In genomic region chr1:68128157-68128556, GRCh38 we compare ENCODE assay signal across 11 cellular contexts.
DNase-seq lines count a peak whose midpoint lies in the region; ATAC-seq, FAIRE-seq and TF ChIP-seq lines count a peak whose summit lies in the region.
"Had no signal": no experiment of that assay in that cellular context is flagged by ENCODE, and none has a peak within 500 bp of the region (broad histone marks: within the 10 kb centered on the region; RNA-seq: fewer than 3 reads in every experiment).

No MANE protein-coding gene starts in this region.

- peak; percentile 70 for ATAC-seq in GM21786 (IDR thresholded peaks at IDR 0.05; ENCODE audit: unreplicated experiment)

- DNase-seq in COLO829 (ENCODE audit: low spot score) (peak; percentile 42), LoVo (ENCODE audit: low spot score) (peak; percentile 17), glomerular visceral epithelial cell (ENCODE audit: extremely low spot score) (peak; percentile 16), D721Med (ENCODE audit: insufficient read length, low spot score) (no peak), NCI-H82 (lab: John Stamatoyannopoulos, UW) (no peak), DMS114 treated with DMSO at 0.1 percent for 48 hours (lab: John Stamatoyannopoulos, UW; ENCODE audit: unreplicated experiment) (no peak), SKM-1 treated with dmso at 0.1 percent for 144 hours (lab: John Stamatoyannopoulos, UW; ENCODE audit: unreplicated experiment) (no peak)
- DNase-seq: activated CD4-positive, alpha-beta memory T cell treated with anti-CD3 and anti-CD28 coated beads for 36 hours; cerebellar nuclear complex; stimulated activated CD4-positive, alpha-beta T cell treated with anti-CD3 and anti-CD28 coated beads, Interleukin-12 subunit alpha, Interleukin-12 subunit beta, amount 100 ng/mL, for 4 hours had no signal

- no peak for TF ChIP-seq CTCF in D721Med (IDR thresholded peaks at IDR 0.05; ENCODE audit: insufficient read depth, missing control alignments)

- no peak for FAIRE-seq in D721Med (lab: Jason Lieb, UNC)

Comparison
In these comparisons a context has a peak if more than half of its experiments do, and no peak if none do; other contexts are left out.
1. DNase-seq: peak in COLO829 (single experiment), LoVo (single experiment) and glomerular visceral epithelial cell (single experiment); none in D721Med (single experiment), NCI-H82 (single experiment), DMS114 treated with DMSO at 0.1 percent for 48 hours (single experiment) and SKM-1 treated with dmso at 0.1 percent for 144 hours (single experiment).